ENCODE assay signal across 27 cellular contexts in the genomic region with DNA sequence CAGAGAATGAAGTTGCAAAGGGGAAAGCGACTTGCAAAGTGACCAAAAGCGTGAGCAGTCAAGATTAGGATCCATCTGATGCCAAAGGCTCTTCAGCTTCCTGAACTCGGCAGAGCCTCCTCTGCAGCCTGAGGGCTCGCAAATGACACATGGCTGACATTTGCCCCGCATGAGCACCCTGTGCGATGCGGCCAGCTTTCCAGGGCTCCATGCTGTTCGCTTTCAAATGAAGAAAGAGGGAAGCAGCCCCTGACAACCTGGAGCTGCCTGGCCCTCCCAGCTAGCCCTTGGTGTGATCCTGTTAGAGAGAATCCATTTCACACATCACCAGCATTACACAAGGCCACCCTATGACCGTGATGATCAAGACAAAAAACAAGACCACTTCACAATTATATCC. TPM values are rescaled to one million over a fixed set of nuclear protein-coding genes. Genes with fewer than 3 reads are reported as not detected.
DNase-seq lines count a peak whose midpoint lies in the region; ATAC-seq, FAIRE-seq and TF ChIP-seq lines count a peak whose summit lies in the region.
"Had no signal": no experiment of that assay in that cellular context is flagged by ENCODE, and none has a peak within 500 bp of the region (broad histone marks: within the 10 kb centered on the region; RNA-seq: fewer than 3 reads in every experiment).

No MANE protein-coding gene starts in this region.

- H3K79me2 ChIP-seq in osteoblast (ENCODE audit: insufficient read depth, low read length), result no peaks in the 10 kb centered on the region

- no peaks in the 10 kb centered on the region for H4K20me1 ChIP-seq in osteoblast (ENCODE audit: insufficient read depth, low read length)
- H4K20me1 ChIP-seq: BLaER1 had no signal

- no peak for TF ChIP-seq POLR2A in GM12891 (IDR thresholded peaks at IDR 0.05; ENCODE audit: low read depth, low read length)

- H3K9me3 ChIP-seq in SK-N-MC (ENCODE audit: low read depth, low read length) (no peaks in the 10 kb centered on the region), osteoblast (ENCODE audit: low read depth, low read length) (no peaks in the 10 kb centered on the region)
- H3K9me3 ChIP-seq: BLaER1, HAP-1, Peyer's patch had no signal

- no peak overlapping the region for H2AFZ ChIP-seq in osteoblast (ENCODE audit: low read length)

- H3K4me1 ChIP-seq in osteoblast (ENCODE audit: insufficient read depth, low read length), result peaks cover 8% of the 10 kb centered on the region
- H3K4me1 ChIP-seq: HAP-1, Peyer's patch had no signal

- no peak for FAIRE-seq in GM12891 (lab: Jason Lieb, UNC)
- FAIRE-seq: A204.1, GM12878 had no signal

- H3K4me2 ChIP-seq in osteoblast (ENCODE audit: insufficient read depth, low read length), result no peak overlapping the region
- H3K4me2 ChIP-seq: BLaER1 had no signal

- H3K27me3 ChIP-seq in osteoblast (ENCODE audit: insufficient read depth, low read length), result peaks cover 2% of the 10 kb centered on the region
- H3K27me3 ChIP-seq: BLaER1, Peyer's patch had no signal

- H3K9ac ChIP-seq in SK-N-MC (ENCODE audit: insufficient read length), result no peak overlapping the region
- H3K9ac ChIP-seq: BLaER1 had no signal

- H3K4me3 ChIP-seq in SK-N-MC (no peak overlapping the region), osteoblast (ENCODE audit: insufficient read depth, low read length) (no peak overlapping the region)
- H3K4me3 ChIP-seq: BLaER1, GM12878, HAP-1, Peyer's patch had no signal

- no peak for ATAC-seq in HG02852 (IDR thresholded peaks at IDR 0.05; ENCODE audit: unreplicated experiment)
- ATAC-seq: GM12878, T-cell had no signal

- H3K27ac ChIP-seq in SK-N-MC (peak overlapping the region; percentile 42; the same call in 1 of the 2 replicates), osteoblast (ENCODE audit: low read depth, low read length) (no peak overlapping the region)
- H3K27ac ChIP-seq: BLaER1, Peyer's patch had no signal

- peak; percentile 47 for DNase-seq in ELF-1 (ENCODE audit: low read depth, low spot score)
- DNase-seq in SK-N-MC (ENCODE audit: low read depth, low spot score), result no peak
- peak; percentile 14 for DNase-seq in epidermal melanocyte (ENCODE audit: insufficient read length, low spot score)
- peak; percentile 69 for DNase-seq in osteoblast (ENCODE audit: insufficient read length, low spot score, missing footprints)
- DNase-seq in DMS53 treated with DMSO at 0.1 percent for 48 hours (lab: John Stamatoyannopoulos, UW; ENCODE audit: unreplicated experiment), result no peak
- no peak for DNase-seq in GM12891 (ENCODE audit: insufficient read length, low spot score)
- DNase-seq in mucosa of gallbladder (ENCODE audit: low spot score), result no peak
- DNase-seq: CD4-positive, CD25-positive, alpha-beta regulatory T cell; DMS53; GDM1; GOT3; HFFc6; NCI-H1092; NCI-H1417 treated with DMSO at 0.1 percent for 48 hours; NCI-H1694 treated with DMSO at 0.1 percent for 48 hours; NCI-H2081; NCI-H2227 treated with DMSO at 0.1 percent for 48 hours; NCI-H526 treated with DMSO at 0.1 percent for 48 hours; OCI-M1; T-cell had no signal

- H3K36me3 ChIP-seq in SK-N-MC (ENCODE audit: insufficient read depth, low read length) (no peaks in the 10 kb centered on the region), osteoblast (ENCODE audit: insufficient read depth, low read length) (no peaks in the 10 kb centered on the region)
- H3K36me3 ChIP-seq: BLaER1, HAP-1, Peyer's patch had no signal

- TF ChIP-seq CTCF in osteoblast (IDR thresholded peaks at IDR 0.05; ENCODE audit: extremely low read depth, low read depth, low read length), result no peak

TF ChIP-seq in GM12891, 5 proteins besides CTCF, POLR2A, EP300 and RAD21:
- TF ChIP-seq POU2F2 (IDR thresholded peaks at IDR 0.05; ENCODE audit: low read depth, low read length) (no peak), SPI1 (IDR thresholded peaks at IDR 0.05; ENCODE audit: low read depth, low read length) (no peak), PAX5 (IDR thresholded peaks at IDR 0.05; ENCODE audit: insufficient read depth, low read length, severe bottlenecking) (no peak), POLR2AphosphoS5 (IDR thresholded peaks at IDR 0.05; ENCODE audit: low read depth, low read length) (no peak), TAF1 (IDR thresholded peaks at IDR 0.05; ENCODE audit: low read depth, low read length) (no peak)
TF ChIP-seq in GM12891: peak in this region for 0.

RNA-seq across cellular contexts. Expression of a gene that starts 20.2 kb away (rescaled TPM):
- total RNA-seq in osteoblast, result 0.36 TPM in 1 of 2 replicates, not detected in the other
- polyA plus RNA-seq in GM12891 (2012; ENCODE audit: low read depth, missing spikeins), result not detected
- total RNA-seq in mucosa of gallbladder, result 4.7 TPM
- total RNA-seq: CD4-positive, CD25-positive, alpha-beta regulatory T cell; GM12878 had no signal
- polyA plus RNA-seq: IgD-negative memory B cell had no signal

RNA-seq across cellular contexts. Expression of a gene that starts 50.0 kb away (rescaled TPM):
- total RNA-seq in osteoblast, result 0.29 and 0.36 TPM in 2 replicates
- not detected for polyA plus RNA-seq in GM12891 (2012; ENCODE audit: low read depth, missing spikeins)
- 0.63 TPM for total RNA-seq in mucosa of gallbladder
- total RNA-seq: CD4-positive, CD25-positive, alpha-beta regulatory T cell; GM12878; Peyer's patch; T-cell had no signal
- polyA plus RNA-seq: CD4-positive, CD25-positive, alpha-beta regulatory T cell; IgD-negative memory B cell had no signal

Comparison
In these comparisons a context has a peak if more than half of its experiments do, and no peak if none do; other contexts are left out.
1. DNase-seq: peak in ELF-1 (single experiment), epidermal melanocyte (single experiment) and osteoblast (single experiment); none in SK-N-MC (single experiment), DMS53 treated with DMSO at 0.1 percent for 48 hours (single experiment), GM12891 (single experiment) and mucosa of gallbladder (single experiment).